In the genomic region with DNA sequence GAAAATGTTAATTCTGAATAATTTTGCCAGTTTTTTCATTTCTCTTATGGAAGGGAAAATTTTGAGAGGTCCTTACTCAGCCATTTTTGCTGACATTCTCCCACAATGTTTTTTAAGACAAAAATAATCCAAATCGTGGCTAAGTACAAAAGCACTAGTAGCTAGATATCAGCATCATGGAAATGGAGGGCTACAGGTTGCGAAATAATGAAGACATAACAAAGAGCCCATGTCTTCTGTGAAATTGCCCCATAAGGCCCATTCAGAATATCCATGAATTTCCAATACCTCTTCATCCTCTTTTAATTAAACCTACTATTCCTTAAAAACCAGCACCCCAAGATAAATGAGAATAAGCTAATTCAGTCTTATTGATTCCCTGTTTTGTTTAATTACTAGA, we compare ENCODE assay signal across 26 cellular contexts.
"Had no signal": no experiment of that assay in that cellular context is flagged by ENCODE, and none has a peak within 500 bp of the region (broad histone marks: within the 10 kb centered on the region; RNA-seq: fewer than 3 reads in every experiment).

No MANE protein-coding gene starts in this region.

- H2AFZ ChIP-seq: hepatocyte had no signal

- ATAC-seq: natural killer cell treated with Interleukin-12 subunit alpha and Interleukin-12 subunit beta and Interleukin-15 and Interleukin-18, amount 100 ng/mL, for 72 hours; sciatic nerve; stimulated activated naive B cell treated with anti-CD40 and anti-IgM and Interleukin-4, amounts not matched to agents 10 μg/mL and 1 μg/mL and 100 μg/mL, for 72 hours; stimulated activated naive CD8-positive, alpha-beta T cell treated with anti-CD3 and anti-CD28 coated beads, Interleukin-15, Interleukin-2, amounts not matched to agents 100 U/mL and 50 U/mL, for 24 hours; upper lobe of right lung had no signal

- DNase-seq: islet precursor cell; left ventricle myocardium inferior; mesendoderm; naive B cell; ovary; stimulated activated CD4-positive, alpha-beta T cell treated with anti-CD3 and anti-CD28 coated beads, Interleukin-12 subunit alpha, Interleukin-12 subunit beta, amount 100 ng/mL, for 4 hours; stimulated activated CD4-positive, alpha-beta T cell treated with anti-CD3 and anti-CD28 coated beads, Interleukin-15, amount 100 ng/mL, for 24 hours; stimulated activated CD4-positive, alpha-beta T cell treated with anti-CD3 and anti-CD28 coated beads, Interleukin-2, amount 100 ng/mL, for 24 hours; stimulated activated CD4-positive, alpha-beta T cell treated with anti-CD3 and anti-CD28 coated beads, Interleukin-4, amount 100 ng/mL, for 1 hour; stimulated activated naive B cell treated with anti-CD40 and anti-IgM and Interleukin-4, amounts not matched to agents 10 μg/mL and 1 μg/mL and 100 μg/mL, for 72 hours; stimulated activated naive CD8-positive, alpha-beta T cell treated with anti-CD3 and anti-CD28 coated beads, Interleukin-15, Interleukin-2, amounts not matched to agents 100 U/mL and 50 U/mL, for 24 hours; stomach; tibial artery; trophoblast cell; upper lobe of right lung had no signal

- H3K9me3 ChIP-seq: left ventricle myocardium inferior, ovary, right atrium auricular region, stomach, suprapubic skin, thoracic aorta, tibial artery, upper lobe of right lung had no signal

- FAIRE-seq: urothelium cell line had no signal

- H3K27ac Mint-ChIP-seq: mesothelial cell of epicardium; natural killer cell treated with Interleukin-12 subunit alpha and Interleukin-12 subunit beta and Interleukin-15 and Interleukin-18, amount 100 ng/mL, for 72 hours; progenitor cell of endocrine pancreas; stimulated activated naive B cell treated with anti-CD40 and anti-IgM and Interleukin-4, amounts not matched to agents 10 μg/mL and 1 μg/mL and 100 μg/mL, for 72 hours had no signal

- H3K9me3 Mint-ChIP-seq: natural killer cell treated with Interleukin-12 subunit alpha and Interleukin-12 subunit beta and Interleukin-15 and Interleukin-18, amount 100 ng/mL, for 72 hours; stimulated activated naive B cell treated with anti-CD40 and anti-IgM and Interleukin-4, amounts not matched to agents 10 μg/mL and 1 μg/mL and 100 μg/mL, for 72 hours had no signal

- H3K4me1 ChIP-seq: right atrium auricular region, tibial artery had no signal

- H3K27ac ChIP-seq: hepatocyte, left ventricle myocardium inferior, ovary, right atrium auricular region, stomach, suprapubic skin, thoracic aorta, tibial artery, upper lobe of right lung had no signal

- H3K79me2 ChIP-seq: hepatocyte had no signal

- H3K36me3 ChIP-seq: left ventricle myocardium inferior, ovary, right atrium auricular region, stomach, suprapubic skin, thoracic aorta, tibial artery, upper lobe of right lung had no signal

- H3K4me3 ChIP-seq: hepatocyte, left ventricle myocardium inferior, lung, ovary, right atrium auricular region, skin epidermis, stomach, suprapubic skin, thoracic aorta, tibial artery, upper lobe of right lung had no signal

- H3K4me2 ChIP-seq: hepatocyte had no signal

- H3K27me3 ChIP-seq: hepatocyte, ovary, right atrium auricular region, stomach, suprapubic skin, tibial artery, upper lobe of right lung had no signal

- H3K36me3 Mint-ChIP-seq: mesothelial cell of epicardium; naive B cell; natural killer cell treated with Interleukin-12 subunit alpha and Interleukin-12 subunit beta and Interleukin-15 and Interleukin-18, amount 100 ng/mL, for 72 hours; stimulated activated naive B cell treated with anti-CD40 and anti-IgM and Interleukin-4, amounts not matched to agents 10 μg/mL and 1 μg/mL and 100 μg/mL, for 72 hours had no signal

- H3K27me3 Mint-ChIP-seq: naive B cell; progenitor cell of endocrine pancreas; stimulated activated naive B cell treated with anti-CD40 and anti-IgM and Interleukin-4, amounts not matched to agents 10 μg/mL and 1 μg/mL and 100 μg/mL, for 72 hours had no signal

- H3K4me3 Mint-ChIP-seq: mesothelial cell of epicardium; naive B cell; stimulated activated naive B cell treated with anti-CD40 and anti-IgM and Interleukin-4, amounts not matched to agents 10 μg/mL and 1 μg/mL and 100 μg/mL, for 72 hours had no signal
